1 cellular context compared by ENCODE assay signal in the genomic region with DNA sequence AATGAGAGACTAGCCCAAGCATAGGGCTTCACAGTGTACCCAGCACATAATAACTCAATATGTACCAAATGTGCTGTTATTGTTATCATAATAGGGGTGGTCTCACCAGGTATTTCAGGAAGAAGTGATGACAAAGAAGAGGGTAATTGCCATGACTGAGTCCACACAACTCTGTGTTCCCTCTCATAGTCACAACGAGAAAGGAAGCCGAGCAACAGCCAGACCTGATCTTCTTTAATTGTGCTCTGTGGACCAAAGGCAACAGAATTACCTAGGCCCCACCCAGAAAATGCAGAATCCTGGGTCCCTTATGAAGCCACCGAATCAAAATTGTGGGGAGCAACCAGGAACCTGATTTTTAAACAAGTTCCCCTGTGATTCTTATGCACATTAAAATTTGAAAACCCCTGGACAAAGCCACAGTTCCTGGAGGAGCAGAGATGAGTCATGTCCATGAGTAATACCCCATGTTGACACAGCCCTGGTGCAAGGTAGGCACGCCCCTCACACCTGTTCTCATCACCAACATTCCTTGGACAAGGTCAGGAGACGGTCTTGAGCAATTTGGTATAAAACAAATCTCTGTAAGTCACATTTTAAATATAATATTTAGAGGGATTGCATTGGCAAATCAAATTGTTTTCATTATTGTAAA.
TF ChIP-seq lines count a peak whose summit lies in the region.

No MANE protein-coding gene starts in this region.

TF ChIP-seq in HepG2, 621 proteins besides CTCF, POLR2A, EP300 and RAD21 (continued from another document):
- TF ChIP-seq ARID5B (CRISPR knock-in tag; IDR thresholded peaks at IDR 0.05) (peak; percentile 79), JUND (CRISPR knock-in tag; IDR thresholded peaks at IDR 0.05) (peak; percentile 71; the same call in 1 of the 2 replicates), FOXA1 (IDR thresholded peaks at IDR 0.05) (0 out of 2 replicates have a peak, but pooled peaks have one; percentile 10), FOXA1 (CRISPR knock-in tag; IDR thresholded peaks at IDR 0.05) (peak; percentile 88), FOSL2 (CRISPR knock-in tag; IDR thresholded peaks at IDR 0.05) (peak; percentile 98), FOXA3 (CRISPR knock-in tag; IDR thresholded peaks at IDR 0.05) (peak; percentile 92), ZNF24 (IDR thresholded peaks at IDR 0.05) (no peak), TBX3 (IDR thresholded peaks at IDR 0.05; ENCODE audit: borderline replicate concordance) (peak; percentile 41; the same call in 1 of the 2 replicates), NR2F2 (IDR thresholded peaks at IDR 0.05; ENCODE audit: borderline replicate concordance, low read depth) (0 out of 2 replicates have a peak, but pooled peaks have one; percentile 10), GATAD2A (CRISPR knock-in tag; IDR thresholded peaks at IDR 0.05) (peak; percentile 54; the same call in 1 of the 2 replicates), ZEB1 (IDR thresholded peaks at IDR 0.05; ENCODE audit: insufficient replicate concordance, low read depth) (peak; percentile 85), BCL6 (CRISPR knock-in tag; IDR thresholded peaks at IDR 0.05) (0 out of 2 replicates have a peak, but pooled peaks have one; percentile 53), FOXP4 (CRISPR knock-in tag; IDR thresholded peaks at IDR 0.05) (0 out of 2 replicates have a peak, but pooled peaks have one; percentile 16), ATF3 (CRISPR knock-in tag; IDR thresholded peaks at IDR 0.05) (peak; percentile 89), AHR (CRISPR knock-in tag; IDR thresholded peaks at IDR 0.05) (no peak), TRIM24 (CRISPR knock-in tag; IDR thresholded peaks at IDR 0.05) (no peak), HMG20A (CRISPR knock-in tag; IDR thresholded peaks at IDR 0.05; ENCODE audit: borderline replicate concordance) (peak; percentile 61; the same call in 1 of the 2 replicates), RERE (CRISPR knock-in tag; IDR thresholded peaks at IDR 0.05; ENCODE audit: low read depth) (no peak), KLF15 (CRISPR knock-in tag; IDR thresholded peaks at IDR 0.05; ENCODE audit: borderline replicate concordance) (no peak), RXRA (CRISPR knock-in tag; IDR thresholded peaks at IDR 0.05) (peak; percentile 22; the same call in 1 of the 2 replicates), BHLHE40 (IDR thresholded peaks at IDR 0.05; ENCODE audit: low read length) (peak; percentile 36; the same call in 1 of the 2 replicates), ZNF713 (CRISPR knock-in tag; IDR thresholded peaks at IDR 0.05) (no peak)
